14 cellular contexts compared by ENCODE assay signal in genomic region chr20:1491281-1491840, GRCh38. TPM values are rescaled to one million over a fixed set of nuclear protein-coding genes. Genes with fewer than 3 reads are reported as not detected.
DNase-seq lines count a peak whose midpoint lies in the region; ATAC-seq and TF ChIP-seq lines count a peak whose summit lies in the region.
"Had no signal": no experiment of that assay in that cellular context is flagged by ENCODE, and none has a peak within 500 bp of the region (broad histone marks: within the 10 kb centered on the region; RNA-seq: fewer than 3 reads in every experiment).

Gene SIRPB2 (minus strand): TSS chr20:1491420. CDS start chr20:1491359, 61 bp downstream.

- H2AFZ ChIP-seq in Loucy (ENCODE audit: low read length): no peak within 1 kb of the TSS

- no peak within 1 kb of the TSS for H3K4me3 ChIP-seq in Loucy (ENCODE audit: low read length, poor library complexity, severe bottlenecking)
- H3K4me3 ChIP-seq in left lung: peak within 1 kb of the TSS; percentile 10 to 52
- peak within 1 kb of the TSS in 4 of 5 donors; percentile 22 to 53 (median 44) for H3K4me3 ChIP-seq in subcutaneous abdominal adipose tissue (ENCODE audit: low read depth in 1 of 5, low read length in 5 of 5)

- ATAC-seq in left lung: peak; percentile 68
- no peak for ATAC-seq in GM19324 (IDR thresholded peaks at IDR 0.05; ENCODE audit: low FRiP score, unreplicated experiment)
- ATAC-seq in HG02588 (IDR thresholded peaks at IDR 0.05; ENCODE audit: unreplicated experiment): no peak
- ATAC-seq: activated CD4-positive, alpha-beta T cell treated with anti-CD3 and anti-CD28 coated beads for 36 hours; naive thymus-derived CD8-positive, alpha-beta T cell had no signal

- peak within 1 kb of the TSS; percentile 13 for H3K4me2 ChIP-seq in Loucy (ENCODE audit: low read depth, low read length, poor library complexity, severe bottlenecking)

- no peaks in the 10 kb centered on the region for H4K20me1 ChIP-seq in Loucy (ENCODE audit: insufficient read depth, low read length, poor library complexity, severe bottlenecking)

- H3K9me3 ChIP-seq in Loucy (ENCODE audit: insufficient read depth, low read depth, low read length): no peaks in the 10 kb centered on the region
- no peaks in the 10 kb centered on the region for H3K9me3 ChIP-seq in left lung
- H3K9me3 ChIP-seq in subcutaneous abdominal adipose tissue (ENCODE audit: control insufficient read depth in 5 of 5, low read length in 5 of 5): peaks cover 0 to 4% (median 0%) of the 10 kb centered on the region in 5 donors

- no peaks in the 10 kb centered on the region for H3K79me2 ChIP-seq in Loucy (ENCODE audit: insufficient read depth, low read length)

- no peak within 1 kb of the TSS for H3K9ac ChIP-seq in Loucy (ENCODE audit: low read depth, low read length, poor library complexity, severe bottlenecking)
- peak within 1 kb of the TSS in 2 of 5 donors; percentile 21 to 65 for H3K9ac ChIP-seq in subcutaneous abdominal adipose tissue (ENCODE audit: low read length in 5 of 5)

- H3K27me3 ChIP-seq in Loucy (ENCODE audit: insufficient read depth, low read length, poor library complexity, severe bottlenecking) (peaks cover 5% of the 10 kb centered on the region), left lung (no peaks in the 10 kb centered on the region), subcutaneous abdominal adipose tissue (ENCODE audit: control insufficient read depth in 5 of 5, insufficient read depth in 4 of 5, low read length in 5 of 5) (peaks cover 0 to 2% (median 0%) of the 10 kb centered on the region in 5 donors)

- H3K27ac ChIP-seq in cingulate gyrus (ENCODE audit: low read depth, low read length) (peak within 1 kb of the TSS; percentile 66), left lung (peak within 1 kb of the TSS; percentile 67 to 98), subcutaneous abdominal adipose tissue (ENCODE audit: low read depth, low read length) (peak within 1 kb of the TSS; percentile 20)

- no peak for TF ChIP-seq CTCF in Loucy (conservative IDR thresholded peaks at IDR 0.05; ENCODE audit: low read length)
- no peak for TF ChIP-seq CTCF in left lung (IDR thresholded peaks at IDR 0.05)

- no peaks in the 10 kb centered on the region for H3F3A ChIP-seq in Loucy (ENCODE audit: low read depth)

- H3K4me1 ChIP-seq in Loucy (ENCODE audit: insufficient read depth, low read length, poor library complexity, severe bottlenecking) (peaks cover 37% of the 10 kb centered on the region), left lung (peaks cover 0 to 55% of the 10 kb centered on the region in 2 donors), subcutaneous abdominal adipose tissue (ENCODE audit: control insufficient read depth in 5 of 5, insufficient read depth in 5 of 5, low read length in 5 of 5) (peaks cover 0 to 32% (median 0%) of the 10 kb centered on the region in 5 donors)

- no peaks in the 10 kb centered on the region for H3K9me2 ChIP-seq in Loucy (replicated peaks; ENCODE audit: low read depth, low read length)

- H3K36me3 ChIP-seq in Loucy (ENCODE audit: insufficient read depth, low read length) (no peaks in the 10 kb centered on the region), left lung (no peaks in the 10 kb centered on the region), subcutaneous abdominal adipose tissue (ENCODE audit: control insufficient read depth in 5 of 5, insufficient read depth in 5 of 5, low read length in 5 of 5) (no peaks in the 10 kb centered on the region)

- intact Hi-C loops in left lung (cut with DNase I): no loop called here

- DNase-seq in left lung (peak; percentile 73 to 89), NCI-H1417 treated with DMSO at 0.1 percent for 48 hours (lab: John Stamatoyannopoulos, UW) (no peak)
- no peak for DNase-seq in stimulated activated naive CD4-positive, alpha-beta T cell treated with Interleukin-2 at 50 U/mL for 16 hours (lab: John Stamatoyannopoulos, UW)
- DNase-seq: activated CD4-positive, alpha-beta T cell treated with anti-CD3 and anti-CD28 coated beads for 36 hours; amniotic stem cell; CD8-positive, alpha-beta memory T cell; naive thymus-derived CD8-positive, alpha-beta T cell; NCI-H1105 had no signal

RNA-seq across cellular contexts. Expression of gene SIRPB2, which starts in this region (rescaled TPM):
- 10 to 100 TPM in 1 of 2 donors, 1 to 10 TPM in 1; 9.2 to 29.9 TPM for total RNA-seq in left lung
- total RNA-seq: activated CD4-positive, alpha-beta T cell treated with anti-CD3 and anti-CD28 coated beads for 36 hours; CD8-positive, alpha-beta memory T cell; naive thymus-derived CD8-positive, alpha-beta T cell; OCI-LY7 had no signal

Comparison
In these comparisons a context has a peak if more than half of its experiments do, and no peak if none do; other contexts are left out.
1. H3K27ac ChIP-seq: peak in every context shown above with its lines; median percentile 82 in left lung; 66 in cingulate gyrus; 20 in subcutaneous abdominal adipose tissue.
2. DNase-seq: peak in left lung (2 of 2); none in stimulated activated naive CD4-positive, alpha-beta T cell treated with Interleukin-2 at 50 U/mL for 16 hours (single experiment) and NCI-H1417 treated with DMSO at 0.1 percent for 48 hours (single experiment).